ENCODE assay signal across 10 cellular contexts in the genomic region with DNA sequence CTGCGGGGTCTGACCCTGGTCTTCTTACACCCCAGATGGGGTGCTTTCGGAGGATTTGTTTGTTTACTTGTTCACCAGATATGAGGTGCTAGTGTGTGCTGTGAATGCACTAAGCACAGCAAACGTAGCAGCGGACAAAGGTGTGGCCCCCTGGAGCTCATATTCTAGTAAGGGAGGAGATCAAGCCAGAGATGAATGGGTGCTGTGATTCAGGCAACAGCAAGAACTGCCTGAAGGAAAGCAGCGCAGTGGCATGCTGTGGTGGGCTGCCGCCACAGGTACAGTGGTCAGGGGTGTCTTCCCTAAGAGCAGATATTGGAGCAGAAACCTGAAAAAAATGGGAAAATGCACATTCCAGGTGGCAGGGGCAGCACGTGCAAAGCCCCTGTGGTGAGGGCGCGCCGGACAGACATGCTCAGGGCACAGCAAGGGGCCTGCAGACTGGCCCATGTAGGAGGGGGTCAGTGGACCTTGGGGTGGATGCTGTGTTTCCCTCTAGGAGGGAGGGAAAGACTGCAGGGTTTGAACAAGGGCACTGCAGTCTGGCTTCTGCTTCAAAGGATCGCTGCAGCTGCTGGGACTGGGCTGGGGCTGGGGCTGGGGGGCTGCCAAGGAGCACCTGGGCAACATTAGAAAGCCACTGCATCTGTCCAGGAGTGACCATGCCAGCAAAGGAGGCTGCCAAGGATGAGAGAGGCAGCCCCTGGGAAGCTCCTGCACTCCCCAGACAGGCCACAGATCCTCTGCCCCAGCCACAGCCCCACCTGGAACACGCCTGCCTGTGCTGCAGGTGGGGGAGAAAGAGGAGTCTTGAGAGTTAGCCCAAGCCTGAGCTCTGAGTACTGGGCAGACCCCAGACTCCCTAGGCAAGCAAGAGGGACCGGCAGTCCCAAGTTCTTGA. TPM values are rescaled to one million over a fixed set of nuclear protein-coding genes. Genes with fewer than 3 reads are reported as not detected.
A peak's percentile ranks its signal among the peaks of the same experiment; 100 is the strongest.
DNase-seq lines count a peak whose midpoint lies in the region; ATAC-seq, FAIRE-seq and TF ChIP-seq lines count a peak whose summit lies in the region.
"Had no signal": no experiment of that assay in that cellular context is flagged by ENCODE, and none has a peak within 500 bp of the region (broad histone marks: within the 10 kb centered on the region; RNA-seq: fewer than 3 reads in every experiment).

No MANE protein-coding gene starts in this region.

- DNase-seq in GM12892 (ENCODE audit: insufficient read length): no peak
- peak in 1 of 7 donors; percentile 16 for DNase-seq in adrenal gland
- DNase-seq in gastrocnemius medialis: peak in 1 of 2 donors; percentile 61
- no peak for DNase-seq in hypothalamus (lab: John Stamatoyannopoulos, UW)
- DNase-seq in activated CD8-positive, alpha-beta memory T cell treated with anti-CD3 and anti-CD28 coated beads for 24 hours: no peak
- DNase-seq: DND-41, T-helper 17 cell had no signal

- H3K27me3 ChIP-seq in adrenal gland (no peaks in the 10 kb centered on the region), gastrocnemius medialis (no peaks in the 10 kb centered on the region)

- no peak for ATAC-seq in gastrocnemius medialis
- ATAC-seq in GM21723 (IDR thresholded peaks at IDR 0.05; ENCODE audit: unreplicated experiment): no peak
- ATAC-seq in GM18498 (IDR thresholded peaks at IDR 0.05; ENCODE audit: unreplicated experiment): no peak
- ATAC-seq: T-helper 17 cell had no signal

- intact Hi-C loops in adrenal gland (cut with DNase I): no loop called here
- intact Hi-C loops in gastrocnemius medialis (cut with DNase I; ENCODE audit: low total_unique reads): loop anchor here (2.0 to 10.0 kb wide), 3 partner anchors 21 to 1572 kb away; a partner anchor contains a TSS

- in situ Hi-C loops in gastrocnemius medialis (cut with MboI; ENCODE audit: low sequenced_read_pairs in 4 of 4): loop anchor here in 3 of 4 donors (5.0 to 25.0 kb wide), 3 partner anchors 47 to 1567 kb away; a partner anchor contains a TSS

- peak; percentile 33 for FAIRE-seq in GM12892 (lab: Jason Lieb, UNC)

- H3K27ac ChIP-seq in adrenal gland: peak overlapping the region in 4 of 5 donors; percentile 19 to 90 (median 78)
- H3K27ac ChIP-seq in gastrocnemius medialis: peak overlapping the region; percentile 84 to 94 (median 90)

- peak overlapping the region in 1 of 4 donors; percentile 80 for H3K4me3 ChIP-seq in adrenal gland
- H3K4me3 ChIP-seq in iPS-18c (ENCODE audit: insufficient read depth, low read depth, low read length): 0 out of 2 replicates have a peak overlapping the region, but pooled peaks have one; percentile 1
- peak overlapping the region; percentile 33 to 83 (median 80) for H3K4me3 ChIP-seq in gastrocnemius medialis

- H3K9me3 ChIP-seq in adrenal gland (replicated peaks in 1 of 3): no peaks in the 10 kb centered on the region
- H3K9me3 ChIP-seq in iPS-18c (ENCODE audit: control insufficient read depth, insufficient read depth, low read length): peaks cover 2% of the 10 kb centered on the region
- H3K9me3 ChIP-seq in gastrocnemius medialis: no peaks in the 10 kb centered on the region

- H3K4me1 ChIP-seq in adrenal gland (replicated peaks in 1 of 2) (peaks cover 47 to 73% of the 10 kb centered on the region in 2 donors), gastrocnemius medialis (peaks cover 67 to 73% of the 10 kb centered on the region in 2 donors)

- H3K36me3 ChIP-seq in adrenal gland (replicated peaks in 1 of 2) (peaks cover 0 to 17% of the 10 kb centered on the region in 2 donors), gastrocnemius medialis (peaks cover 0 to 14% of the 10 kb centered on the region in 2 donors)

- WGBS in adrenal gland, 4 donors: 87 to 92% (median 92%) methylated on average over 12 to 13 of the region's 13 CpGs

- TF ChIP-seq POLR2A in GM12892 (IDR thresholded peaks at IDR 0.05; ENCODE audit: low read depth, low read length): no peak
- TF ChIP-seq POLR2A in adrenal gland (IDR thresholded peaks at IDR 0.05): no peak
- no peak for TF ChIP-seq POLR2A in gastrocnemius medialis (IDR thresholded peaks at IDR 0.05)

- no peak for TF ChIP-seq CTCF in adrenal gland (IDR thresholded peaks at IDR 0.05)
- TF ChIP-seq CTCF in gastrocnemius medialis (IDR thresholded peaks at IDR 0.05 in 4 of 5, conservative IDR thresholded peaks at IDR 0.05 in 1 of 5): no peak

RNA-seq across cellular contexts. Expression of a gene that starts 0.9 kb away (rescaled TPM):
- polyA plus RNA-seq in GM12892 (2012; ENCODE audit: missing spikeins): 4.2 TPM
- total RNA-seq in adrenal gland: 100 to 1,000 TPM in 4 of 8 donors, 10 to 100 TPM in 4; 13.2 to 179 (median 95.2) TPM
- 10 to 100 TPM; 17.6 to 86.8 (median 18.2) TPM for polyA plus RNA-seq in adrenal gland
- 100 to 1,000 TPM in 2 of 4 donors, 10 to 100 TPM in 2; 83.4 to 331 (median 120) TPM for total RNA-seq in gastrocnemius medialis

RNA-seq across cellular contexts. Expression of a gene that starts 19.9 kb away (rescaled TPM):
- polyA plus RNA-seq in GM12892 (2012; ENCODE audit: missing spikeins): 29.4 TPM
- 10 to 100 TPM in 7 of 8 donors, 1 to 10 TPM in 1; 6.6 to 38.8 (median 25.0) TPM for total RNA-seq in adrenal gland
- 10 to 100 TPM in 2 of 3 donors, 1 to 10 TPM in 1; 5.2 to 47.5 (median 38.3) TPM for polyA plus RNA-seq in adrenal gland
- total RNA-seq in gastrocnemius medialis: 10 to 100 TPM in 3 of 4 donors, 1 to 10 TPM in 1; 9.4 to 39.7 (median 24.0) TPM

RNA-seq across cellular contexts. Expression of a gene that starts 21.2 kb away (rescaled TPM):
- polyA plus RNA-seq in GM12892 (2012; ENCODE audit: missing spikeins): 34.9 TPM
- 10 to 100 TPM in 7 of 8 donors, 1 to 10 TPM in 1; 8.0 to 17.3 (median 13.2) TPM for total RNA-seq in adrenal gland
- polyA plus RNA-seq in adrenal gland: 10 to 100 TPM; 10.9 to 21.3 (median 11.7) TPM
- 10 to 100 TPM in 2 of 4 donors, 1 to 10 TPM in 2; 3.6 to 12.3 (median 8.1) TPM for total RNA-seq in gastrocnemius medialis
